ENCODE assay signal across 11 cellular contexts in the genomic region with DNA sequence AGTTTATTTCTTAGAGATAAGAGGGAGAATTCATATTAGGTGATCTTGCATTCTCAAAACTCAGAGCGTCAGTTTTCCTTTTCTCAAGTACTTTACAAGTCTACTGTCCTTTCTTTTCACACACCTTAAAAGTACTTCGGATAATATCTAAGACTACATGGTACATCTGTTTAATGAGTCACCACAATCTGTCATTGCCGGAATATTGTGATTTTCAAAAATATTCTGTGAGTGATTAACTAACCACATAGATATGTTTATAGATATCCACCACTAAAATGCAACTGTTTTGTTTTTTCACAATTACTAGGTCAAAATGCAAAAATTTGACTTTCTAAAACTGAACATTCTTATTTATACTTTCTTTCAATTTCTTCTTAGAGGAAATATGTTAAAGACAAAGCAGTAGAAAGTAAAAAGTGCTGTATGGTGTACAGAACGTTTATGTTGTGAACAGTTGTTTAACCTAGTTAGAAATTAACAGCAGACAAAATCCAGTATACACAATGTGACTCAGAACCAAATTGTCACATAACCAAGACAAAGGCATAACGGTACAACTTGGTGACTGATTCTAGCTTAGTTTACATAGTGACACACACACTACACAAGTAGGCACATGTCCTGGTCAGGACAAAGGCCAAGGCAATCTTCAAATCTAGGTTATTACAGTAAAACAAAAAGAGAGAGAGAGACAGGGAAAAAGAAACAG.
A peak's percentile ranks its signal among the peaks of the same experiment; 100 is the strongest.
DNase-seq lines count a peak whose midpoint lies in the region; ATAC-seq and TF ChIP-seq lines count a peak whose summit lies in the region.
"Had no signal": no experiment of that assay in that cellular context is flagged by ENCODE, and none has a peak within 500 bp of the region (broad histone marks: within the 10 kb centered on the region; RNA-seq: fewer than 3 reads in every experiment).

No MANE protein-coding gene starts in this region.

- no peaks in the 10 kb centered on the region for H3K36me3 Mint-ChIP-seq in GM23338 (ENCODE audit: low read depth)

- no peaks in the 10 kb centered on the region for H3K27me3 ChIP-seq in GM23338 (ENCODE audit: insufficient read depth)

- H3K9me2 ChIP-seq in GM23338 (ENCODE audit: insufficient read depth) = no peaks in the 10 kb centered on the region

- no peaks in the 10 kb centered on the region for H4K20me1 ChIP-seq in GM23338 (replicated peaks; ENCODE audit: insufficient read depth)

- no peaks in the 10 kb centered on the region for H3F3A ChIP-seq in GM23338 (replicated peaks; ENCODE audit: low read depth)

- no peak overlapping the region for H3K4me3 Mint-ChIP-seq in GM23338
- H3K4me3 Mint-ChIP-seq: activated T-helper 1 cell treated with anti-CD3 and anti-CD28 coated beads, Interleukin-12 subunit alpha, Interleukin-12 subunit beta, Interleukin-2, Interleukin-4 antibody, amounts not matched to agents 30 ng/mL and 10 ng/mL and 1 ng/mL, durations not matched to agents 14 hours and 24 hours and 36 hours; endodermal cell had no signal

- TF ChIP-seq CTCF in GM23338 (conservative IDR thresholded peaks at IDR 0.05; ENCODE audit: low read depth in 2 of 2) (no peak), epithelial cell of esophagus (IDR thresholded peaks at IDR 0.05; ENCODE audit: insufficient read depth, low read depth, low read length, missing control alignments) (no peak)

- ATAC-seq in GM23338 (no peak), HG03520 (IDR thresholded peaks at IDR 0.05; ENCODE audit: unreplicated experiment) (peak; percentile 86)

- no peak overlapping the region for H3K4me3 ChIP-seq in GM23338
- no peak overlapping the region for H3K4me3 ChIP-seq in epithelial cell of esophagus (ENCODE audit: low read length)

- no peak overlapping the region for H3K27ac Mint-ChIP-seq in GM23338
- H3K27ac Mint-ChIP-seq: activated T-helper 1 cell treated with anti-CD3 and anti-CD28 coated beads, Interleukin-12 subunit alpha, Interleukin-12 subunit beta, Interleukin-2, Interleukin-4 antibody, amounts not matched to agents 30 ng/mL and 10 ng/mL and 1 ng/mL, durations not matched to agents 14 hours and 24 hours and 36 hours; endodermal cell had no signal

- no peaks in the 10 kb centered on the region for H3K9me3 Mint-ChIP-seq in GM23338
- H3K9me3 Mint-ChIP-seq: activated T-helper 1 cell treated with anti-CD3 and anti-CD28 coated beads, Interleukin-12 subunit alpha, Interleukin-12 subunit beta, Interleukin-2, Interleukin-4 antibody, amounts not matched to agents 30 ng/mL and 10 ng/mL and 1 ng/mL, durations not matched to agents 14 hours and 24 hours and 36 hours had no signal

- DNase-seq in ELR (ENCODE audit: low read depth) = peak; percentile 73
- no peak for DNase-seq in GM23338 (ENCODE audit: low spot score)
- DNase-seq in epithelial cell of esophagus (ENCODE audit: low read depth) = peak; percentile 69
- DNase-seq in stimulated activated CD4-positive, alpha-beta T cell treated with anti-CD3 and anti-CD28 coated beads, Interleukin-4, amount 100 ng/mL, for 24 hours = no peak
- no peak for DNase-seq in activated gamma-delta T cell treated with Interleukin-2 at 50 U/mL for 16 hours
- DNase-seq in occipital lobe (lab: John Stamatoyannopoulos, UW) = no peak
- DNase-seq in D341Med (ENCODE audit: low spot score) = no peak
- DNase-seq: endodermal cell, MV-4-11 had no signal

- H3K4me2 ChIP-seq in GM23338 = no peak overlapping the region

- no peaks in the 10 kb centered on the region for H3K79me2 ChIP-seq in GM23338 (replicated peaks; ENCODE audit: insufficient read depth)

- H3K4me1 Mint-ChIP-seq in GM23338 = no peaks in the 10 kb centered on the region

- H3K4me1 ChIP-seq in GM23338 (ENCODE audit: insufficient read depth) = no peaks in the 10 kb centered on the region

- no peaks in the 10 kb centered on the region for H3K27me3 Mint-ChIP-seq in GM23338 (ENCODE audit: insufficient read depth, low read depth, poor library complexity)

- H3K27ac ChIP-seq in GM23338 (ENCODE audit: low read depth) = no peak overlapping the region

- 0 out of 2 replicates have a peak, but pooled peaks cover 3% of the 10 kb centered on the region for H3K36me3 ChIP-seq in GM23338 (ENCODE audit: insufficient read depth)

- H2AFZ ChIP-seq in GM23338 = peak overlapping the region; percentile 45; the same call in 1 of the 2 replicates

TF ChIP-seq in GM23338, 12 proteins besides CTCF, POLR2A, EP300 and RAD21:
- no peak for TF ChIP-seq JUNB (IDR thresholded peaks at IDR 0.05; ENCODE audit: unreplicated experiment)

Comparison
In these comparisons a context has a peak if more than half of its experiments do, and no peak if none do; other contexts are left out.
1. DNase-seq: peak in ELR (single experiment) and epithelial cell of esophagus (single experiment); none in GM23338 (single experiment), stimulated activated CD4-positive, alpha-beta T cell treated with anti-CD3 and anti-CD28 coated beads, Interleukin-4, amount 100 ng/mL, for 24 hours (single experiment), activated gamma-delta T cell treated with Interleukin-2 at 50 U/mL for 16 hours (single experiment), occipital lobe (single experiment) and D341Med (single experiment).